ENCODE assay signal across 6 cellular contexts in genomic region chr16:29597030-29597429, GRCh38.
A peak's percentile ranks its signal among the peaks of the same experiment; 100 is the strongest.
DNase-seq lines count a peak whose midpoint lies in the region; ATAC-seq and TF ChIP-seq lines count a peak whose summit lies in the region.
"Not testable (repeated sequence)": the region's sequence is repeated elsewhere in the genome, so short reads cannot be mapped to it uniquely, and the experiment has no call there.

No MANE protein-coding gene starts in this region.

- H3K27ac ChIP-seq in RWPE1 = peak overlapping the region; percentile 34

- H3K27ac Mint-ChIP-seq in activated CD8-positive, alpha-beta memory T cell treated with anti-CD3 and anti-CD28 coated beads, Interleukin-2, amount 10 ng/mL, durations not matched to agents 7 days and 5 days = peak overlapping the region; percentile 36
- H3K27ac Mint-ChIP-seq in activated naive CD4-positive, alpha-beta T cell treated with anti-CD3 and anti-CD28 coated beads, Interleukin-2, amount 50 U/mL, for 24 hours; osteocyte (ENCODE audit: unreplicated experiment): not testable (repeated sequence)

- POLR2A ChIA-PET in RWPE1 (lab: Yijun Ruan, JAX; ENCODE audit: low non-redundant PET) = not testable (repeated sequence)

- CTCF ChIA-PET in RWPE1 (lab: Yijun Ruan, JAX); activated CD8-positive, alpha-beta memory T cell treated with anti-CD3 and anti-CD28 coated beads, Interleukin-2, amount 10 ng/mL, durations not matched to agents 7 days and 5 days (lab: Charles Lee): not testable (repeated sequence)

- ATAC-seq in activated CD8-positive, alpha-beta memory T cell treated with anti-CD3 and anti-CD28 coated beads, Interleukin-2, amount 10 ng/mL, durations not matched to agents 7 days and 5 days = not testable (repeated sequence)

- H3K27me3 Mint-ChIP-seq in activated CD8-positive, alpha-beta memory T cell treated with anti-CD3 and anti-CD28 coated beads, Interleukin-2, amount 10 ng/mL, durations not matched to agents 7 days and 5 days; activated naive CD4-positive, alpha-beta T cell treated with anti-CD3 and anti-CD28 coated beads, Interleukin-2, amount 50 U/mL, for 24 hours; osteocyte (ENCODE audit: unreplicated experiment): not testable (repeated sequence)

- in situ Hi-C loops in Caki2 (cut with HindIII; ENCODE audit: low pct_unique_long_range_greater_than_20kb, low sequenced_read_pairs) = not testable (repeated sequence)

- H3K36me3 Mint-ChIP-seq in activated CD8-positive, alpha-beta memory T cell treated with anti-CD3 and anti-CD28 coated beads, Interleukin-2, amount 10 ng/mL, durations not matched to agents 7 days and 5 days; activated naive CD4-positive, alpha-beta T cell treated with anti-CD3 and anti-CD28 coated beads, Interleukin-2, amount 50 U/mL, for 24 hours; osteocyte (ENCODE audit: unreplicated experiment): not testable (repeated sequence)

- H3K4me1 Mint-ChIP-seq in activated CD8-positive, alpha-beta memory T cell treated with anti-CD3 and anti-CD28 coated beads, Interleukin-2, amount 10 ng/mL, durations not matched to agents 7 days and 5 days = peaks cover 47% of the 10 kb centered on the region
- peaks cover 35% of the 10 kb centered on the region for H3K4me1 Mint-ChIP-seq in activated naive CD4-positive, alpha-beta T cell treated with anti-CD3 and anti-CD28 coated beads, Interleukin-2, amount 50 U/mL, for 24 hours
- H3K4me1 Mint-ChIP-seq in osteocyte (ENCODE audit: unreplicated experiment) = peaks cover 21% of the 10 kb centered on the region

- peak; percentile 61 for DNase-seq in Caki2 (ENCODE audit: low read depth)
- DNase-seq in RWPE1 (ENCODE audit: low spot score); activated CD8-positive, alpha-beta memory T cell treated with anti-CD3 and anti-CD28 coated beads, Interleukin-2, amount 10 ng/mL, durations not matched to agents 7 days and 5 days: not testable (repeated sequence)
- peak; percentile 34 for DNase-seq in left kidney (ENCODE audit: low read depth, low spot score)
- peak; percentile 42 for DNase-seq in osteocyte (ENCODE audit: extremely low spot score, unreplicated experiment)

- TF ChIP-seq CTCF in RWPE1 (conservative IDR thresholded peaks at IDR 0.05; ENCODE audit: low read depth); osteocyte (IDR thresholded peaks at IDR 0.05): not testable (repeated sequence)

- not testable (repeated sequence) for H3K4me3 Mint-ChIP-seq in activated CD8-positive, alpha-beta memory T cell treated with anti-CD3 and anti-CD28 coated beads, Interleukin-2, amount 10 ng/mL, durations not matched to agents 7 days and 5 days; osteocyte (ENCODE audit: unreplicated experiment)
- H3K4me3 Mint-ChIP-seq in activated naive CD4-positive, alpha-beta T cell treated with anti-CD3 and anti-CD28 coated beads, Interleukin-2, amount 50 U/mL, for 24 hours = peak overlapping the region; percentile 33

- H3K9me3 Mint-ChIP-seq in activated CD8-positive, alpha-beta memory T cell treated with anti-CD3 and anti-CD28 coated beads, Interleukin-2, amount 10 ng/mL, durations not matched to agents 7 days and 5 days (ENCODE audit: low read depth); activated naive CD4-positive, alpha-beta T cell treated with anti-CD3 and anti-CD28 coated beads, Interleukin-2, amount 50 U/mL, for 24 hours; osteocyte (ENCODE audit: unreplicated experiment): not testable (repeated sequence)
